ENCODE assay signal across 8 cellular contexts in the genomic region with DNA sequence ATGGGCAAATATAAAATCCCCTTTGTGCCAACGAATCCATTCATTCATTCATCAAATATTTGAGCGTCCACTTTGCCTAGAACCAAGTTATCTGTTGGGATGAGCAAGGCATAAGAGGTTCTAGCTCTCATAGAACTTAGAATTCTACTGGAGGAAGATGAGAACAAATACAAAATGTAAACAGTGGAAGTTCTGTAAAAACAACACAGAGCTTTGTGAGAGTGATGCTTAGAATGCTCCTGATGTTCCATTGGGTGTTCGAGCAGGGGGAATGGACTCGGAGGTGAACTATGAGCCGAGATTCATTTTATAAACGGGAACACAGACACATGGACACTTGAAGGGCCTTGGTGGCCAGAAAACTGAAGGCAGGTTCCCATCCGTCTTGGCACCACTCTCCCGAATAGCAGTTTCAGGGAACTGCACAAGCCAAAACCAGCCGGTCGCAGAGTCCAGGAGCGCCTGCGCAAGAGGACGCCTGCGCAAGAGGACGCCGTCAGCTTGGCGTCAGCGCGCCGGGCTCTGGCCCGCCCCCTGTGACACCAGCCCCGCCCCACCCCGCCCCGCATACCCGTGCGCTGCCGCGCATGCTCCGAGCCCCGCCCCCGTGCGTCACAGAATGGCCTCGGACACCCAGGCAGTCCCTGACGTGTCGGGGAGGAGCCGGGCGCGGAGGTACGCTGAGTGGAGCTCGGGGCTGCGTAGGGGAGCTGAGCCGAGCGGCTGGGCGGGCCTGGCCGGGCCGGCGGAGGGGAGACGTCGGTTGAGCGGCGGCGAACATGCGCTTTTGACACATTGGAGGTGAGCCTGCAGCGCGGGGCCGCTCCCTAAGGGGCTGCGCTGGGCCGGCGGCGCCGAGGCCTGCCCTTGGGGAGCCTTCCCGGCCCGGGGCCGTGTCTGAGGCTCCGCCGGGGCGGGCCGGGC. TPM values are rescaled to one million over a fixed set of nuclear protein-coding genes. Genes with fewer than 3 reads are reported as not detected.
DNase-seq lines count a peak whose midpoint lies in the region; ATAC-seq and TF ChIP-seq lines count a peak whose summit lies in the region.

A gene with protein sequence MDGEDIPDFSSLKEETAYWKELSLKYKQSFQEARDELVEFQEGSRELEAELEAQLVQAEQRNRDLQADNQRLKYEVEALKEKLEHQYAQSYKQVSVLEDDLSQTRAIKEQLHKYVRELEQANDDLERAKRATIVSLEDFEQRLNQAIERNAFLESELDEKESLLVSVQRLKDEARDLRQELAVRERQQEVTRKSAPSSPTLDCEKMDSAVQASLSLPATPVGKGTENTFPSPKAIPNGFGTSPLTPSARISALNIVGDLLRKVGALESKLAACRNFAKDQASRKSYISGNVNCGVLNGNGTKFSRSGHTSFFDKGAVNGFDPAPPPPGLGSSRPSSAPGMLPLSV (plus strand): TSS at position 640 of the 924 bp plus-strand sequence. CDS start 8,388 bp downstream, outside the sequence.

- H3K36me3 ChIP-seq in hepatocyte (replicated peaks; ENCODE audit: insufficient read depth, low read depth) (no peaks in the 10 kb centered on the region), aorta (ENCODE audit: control insufficient read depth in 1 of 2, insufficient read depth in 2 of 2, low read length in 1 of 2) (no peaks in the 10 kb centered on the region)

- ATAC-seq in GM18519 (IDR thresholded peaks at IDR 0.05; ENCODE audit: low FRiP score, unreplicated experiment) (peak; percentile 81), HG03045 (IDR thresholded peaks at IDR 0.05; ENCODE audit: unreplicated experiment) (peak; percentile 94), aorta (ENCODE audit: low FRiP score) (peak; percentile 97)

- DNase-seq in NCI-H2081 treated with DMSO at 0.1 percent for 48 hours (lab: John Stamatoyannopoulos, UW) (peak; percentile 70), T1000 (lab: John Stamatoyannopoulos, UW) (peak; percentile 98), astrocyte of the hippocampus (ENCODE audit: low read depth, low spot score) (peak; percentile 100), hepatocyte (ENCODE audit: low spot score) (peak; percentile 99), renal cortical epithelial cell (ENCODE audit: low read depth) (peak; percentile 89), aorta (peak; percentile 100)

- H3K27ac ChIP-seq in hepatocyte (peak within 1 kb of the TSS; percentile 99), aorta (ENCODE audit: low read depth in 1 of 2, low read length in 2 of 2) (peak within 1 kb of the TSS; percentile 94 to 99)

- peak within 1 kb of the TSS; percentile 76 for H2AFZ ChIP-seq in hepatocyte

- no peaks in the 10 kb centered on the region for H3K9me2 ChIP-seq in hepatocyte (replicated peaks; ENCODE audit: insufficient read depth)

- H3K4me2 ChIP-seq in hepatocyte = peak within 1 kb of the TSS; percentile 81

- 5% methylated on average over 50 of the region's 68 CpGs for WGBS in hepatocyte (ENCODE audit: low lambda C conversion rate, missing lambda C conversion rate)
- WGBS in aorta, 2 donors = 2% methylated on average over 62 to 68 of the region's 68 CpGs

- H3K4me1 ChIP-seq in hepatocyte (ENCODE audit: insufficient read depth) (peaks cover 8% of the 10 kb centered on the region), aorta (ENCODE audit: control insufficient read depth in 1 of 2, insufficient read depth in 2 of 2, low read length in 2 of 2) (peaks cover 0 to 3% of the 10 kb centered on the region in 2 donors)

- H3K27me3 ChIP-seq in hepatocyte (no peaks in the 10 kb centered on the region), aorta (ENCODE audit: control insufficient read depth in 1 of 2, insufficient read depth in 2 of 2, low read length in 1 of 2) (no peaks in the 10 kb centered on the region)

- intact Hi-C loops in aorta (cut with DNase I) = loop anchor here in 1 of 2 donors (5.0 to 10.0 kb wide), 2 partner anchors 49 to 187 kb away; no protein-coding TSS in a partner anchor

- peaks cover 44% of the 10 kb centered on the region for H3K79me2 ChIP-seq in hepatocyte

- H3K9me3 ChIP-seq in hepatocyte (ENCODE audit: low read depth) = no peaks in the 10 kb centered on the region
- H3K9me3 ChIP-seq in aorta (ENCODE audit: control insufficient read depth, low read length) = no peaks in the 10 kb centered on the region

- TF ChIP-seq CTCF in hepatocyte (IDR thresholded peaks at IDR 0.05; ENCODE audit: poor library complexity) = no peak

- H3K4me3 ChIP-seq in hepatocyte (peak within 1 kb of the TSS; percentile 84), aorta (ENCODE audit: low read length in 2 of 2) (peak within 1 kb of the TSS; percentile 63 to 92)

- H4K20me1 ChIP-seq in hepatocyte (ENCODE audit: insufficient read depth, poor library complexity, severe bottlenecking) = peaks cover 36% of the 10 kb centered on the region

RNA-seq across cellular contexts. Expression of the gene that starts here (rescaled TPM):
- total RNA-seq in hepatocyte (60.7 and 66.3 TPM in 2 replicates), renal cortical epithelial cell (31.8 and 38.0 TPM in 2 replicates), aorta (100 to 1,000 TPM; 110 to 135 TPM)
- polyA plus RNA-seq in hepatocyte (46.1 and 51.1 TPM in 2 replicates), aorta (10 to 100 TPM; 52.3 to 79.3 TPM)

Comparison
In these comparisons a context has a peak if more than half of its experiments do, and no peak if none do; other contexts are left out.
1. Peak in every context shown above with its lines: DNase-seq, ATAC-seq, H3K4me3 ChIP-seq and H3K27ac ChIP-seq.